In genomic region chr7:1298938-1299885, GRCh38 we compare ENCODE assay signal across 18 cellular contexts.
DNase-seq lines count a peak whose midpoint lies in the region; ATAC-seq, FAIRE-seq and TF ChIP-seq lines count a peak whose summit lies in the region.
"Had no signal": no experiment of that assay in that cellular context is flagged by ENCODE, and none has a peak within 500 bp of the region (broad histone marks: within the 10 kb centered on the region; RNA-seq: fewer than 3 reads in every experiment).

No MANE protein-coding gene starts in this region.

- H3K27me3 ChIP-seq in H1 (replicated peaks in 1 of 4; ENCODE audit: control insufficient read depth in 3 of 4, extremely low read depth in 1 of 4, insufficient read depth in 3 of 4, low read length in 3 of 4) (no peaks in the 10 kb centered on the region), transverse colon (peaks cover 69% of the 10 kb centered on the region)

- H3K9ac ChIP-seq in H1 (replicated peaks in 1 of 4; ENCODE audit: extremely low read depth in 1 of 4, low read depth in 3 of 4, low read length in 3 of 4) = no peak overlapping the region

- POLR2A ChIA-PET in H1 (lab: Charles Lee; ENCODE audit: partially characterized antibody) = no interaction called here

- H4K5ac ChIP-seq in H1 (ENCODE audit: insufficient read length, low read depth, low read length) = no peak overlapping the region

- H4K20me1 ChIP-seq in H1 (replicated peaks in 1 of 2; ENCODE audit: control insufficient read depth in 1 of 2, insufficient read depth in 2 of 2, low read length in 2 of 2) = no peaks in the 10 kb centered on the region

- no peak overlapping the region for H2BK20ac ChIP-seq in H1 (ENCODE audit: low read length)

- 0 out of 2 replicates have a peak overlapping the region, but pooled peaks have one; percentile 10 for H2BK5ac ChIP-seq in H1 (ENCODE audit: low read depth, low read length)

- TF ChIP-seq RAD21 in H1 (IDR thresholded peaks at IDR 0.05 in 1 of 2, conservative IDR thresholded peaks at IDR 0.05 in 1 of 2; ENCODE audit: low read depth in 2 of 2, low read length in 2 of 2) = peak in 1 of 2 experiments; percentile 5; a peak in 1 of 4 replicates

- peaks cover 57% of the 10 kb centered on the region for H3K4me1 Mint-ChIP-seq in nephron progenitor cell
- H3K4me1 Mint-ChIP-seq: B cell had no signal

- H2BK12ac ChIP-seq in H1 (ENCODE audit: low read depth, low read length) = no peak overlapping the region

- H4K91ac ChIP-seq in H1 (replicated peaks; ENCODE audit: insufficient read length, low read length) = no peak overlapping the region

- H3K4me3 ChIP-seq in H1 (ENCODE audit: extremely low read depth in 1 of 4, insufficient read depth in 2 of 4, low read depth in 3 of 4, low read length in 4 of 4) = no peak overlapping the region
- no peak overlapping the region for H3K4me3 ChIP-seq in transverse colon
- H3K4me3 ChIP-seq: GM12878, PC-9 had no signal

- H3K4me3 Mint-ChIP-seq in nephron progenitor cell = no peak overlapping the region
- H3K4me3 Mint-ChIP-seq: B cell had no signal

- no peak overlapping the region for H2BK120ac ChIP-seq in H1 (replicated peaks; ENCODE audit: low read depth, low read length)

- no peak overlapping the region for H3K27ac Mint-ChIP-seq in nephron progenitor cell
- H3K27ac Mint-ChIP-seq: B cell had no signal

- FAIRE-seq in D721Med (lab: Jason Lieb, UNC) (no peak), H1 (lab: Jason Lieb, UNC) (no peak)
- FAIRE-seq: GM12878, GM19239 had no signal

- peaks cover 8% of the 10 kb centered on the region for H3K27me3 Mint-ChIP-seq in nephron progenitor cell (ENCODE audit: low read depth, poor library complexity)

- TF ChIP-seq CTCF in D721Med (IDR thresholded peaks at IDR 0.05; ENCODE audit: insufficient read depth, missing control alignments) (peak; percentile 1), H1 (IDR thresholded peaks at IDR 0.05; ENCODE audit: control extremely low read depth in 1 of 3, insufficient read depth in 1 of 3, low read depth in 1 of 3, low read length in 3 of 3) (no peak), nephron progenitor cell (IDR thresholded peaks at IDR 0.05) (no peak), transverse colon (IDR thresholded peaks at IDR 0.05) (no peak)

- no peaks in the 10 kb centered on the region for H3K79me2 ChIP-seq in H1 (ENCODE audit: control insufficient read depth in 1 of 2, insufficient read depth in 2 of 2, low read length in 2 of 2)

- TF ChIP-seq POLR2A in H1 (IDR thresholded peaks at IDR 0.05; ENCODE audit: control extremely low read depth in 1 of 2, low read depth in 2 of 2, low read length in 2 of 2) (no peak), transverse colon (IDR thresholded peaks at IDR 0.05) (no peak)

- DNase-seq in Right ventricle myocardium inferior (ENCODE audit: missing footprints) (peak; percentile 21), left cardiac atrium (no peak), D721Med (ENCODE audit: insufficient read length, low spot score) (no peak), H1 (ENCODE audit: low read depth in 1 of 2, low spot score in 2 of 2) (peak in 1 of 2 experiments; percentile 48), nephron progenitor cell (peak; percentile 35), transverse colon (no peak), NCI-H748 treated with DMSO at 0.1 percent for 48 hours (lab: John Stamatoyannopoulos, UW) (no peak), DMS79 treated with DMSO at 0.1 percent for 48 hours (lab: John Stamatoyannopoulos, UW) (no peak)
- DNase-seq: DMS53, Karpas-422, NCI-H1105 treated with DMSO at 0.1 percent for 48 hours, NCI-H1930, NCI-H526, PC-9, SHP77 had no signal

- H3K36me3 ChIP-seq in H1 (ENCODE audit: control insufficient read depth in 2 of 4, insufficient read depth in 4 of 4, low read length in 3 of 4) (no peaks in the 10 kb centered on the region), transverse colon (no peaks in the 10 kb centered on the region)

- H2BK15ac ChIP-seq in H1 (ENCODE audit: low read length) = no peak overlapping the region

- H3K23me2 ChIP-seq in H1 (ENCODE audit: low read depth, low read length) = peaks cover 7% of the 10 kb centered on the region; the same call in 1 of the 2 replicates

- no peak overlapping the region for H2AFZ ChIP-seq in H1 (ENCODE audit: low read length)
- H2AFZ ChIP-seq: PC-9 had no signal

- no peak overlapping the region for H3K56ac ChIP-seq in H1 (replicated peaks; ENCODE audit: insufficient read length, low read depth, low read length)

- H3K27ac ChIP-seq in H1 (ENCODE audit: low read depth, low read length) (no peak overlapping the region), transverse colon (no peak overlapping the region)
- H3K27ac ChIP-seq: PC-9 had no signal

- ATAC-seq in Right ventricle myocardium inferior (no peak), left cardiac atrium (no peak)
- ATAC-seq: GM12878 had no signal

- no peaks in the 10 kb centered on the region for H3K36me3 Mint-ChIP-seq in nephron progenitor cell (ENCODE audit: low read depth)

- CTCF ChIA-PET in H1 (lab: Charles Lee; ENCODE audit: partially characterized antibody) = interaction anchor here (0.6 to 1.7 kb wide), 8 partner anchors 9 to 1128 kb away, joined by 3 to 6 read pairs (median 4); no protein-coding TSS in a partner anchor

- WGBS in H1 (ENCODE audit: extremely low coverage in 1 of 2, insufficient coverage in 1 of 2, insufficient read length in 1 of 2, insufficient replicate concordance in 2 of 2, low coverage in 1 of 2, low lambda C conversion rate in 2 of 2, missing lambda C conversion rate in 1 of 2), 2 experiments = 84% methylated on average over 30 of the region's 30 CpGs; no CpG with 5 or more reads in 1 of the 2 experiments
- WGBS in transverse colon (ENCODE audit: low coverage in 1 of 2), 2 donors = 62% methylated on average over 27 of the region's 30 CpGs; no CpG with 5 or more reads in 1 of the 2 donors

- no peak overlapping the region for H3K4ac ChIP-seq in H1 (replicated peaks; ENCODE audit: insufficient read length, low read depth, low read length)

- intact Hi-C loops in Right ventricle myocardium inferior (cut with DNase I) = no loop called here
- intact Hi-C loops in left cardiac atrium (cut with DNase I) = no loop called here
- intact Hi-C loops in transverse colon (cut with DNase I; ENCODE audit: low total_unique reads) = no loop called here

- no peaks in the 10 kb centered on the region; a peak in 1 of 7 replicates for H3K4me1 ChIP-seq in H1 (replicated peaks in 1 of 4; ENCODE audit: control insufficient read depth in 3 of 4, insufficient read depth in 4 of 4, low read length in 3 of 4)
- peaks cover 0 to 11% (median 0%) of the 10 kb centered on the region in 4 donors for H3K4me1 ChIP-seq in transverse colon

- TF ChIP-seq EP300 in H1 (IDR thresholded peaks at IDR 0.05; ENCODE audit: borderline replicate concordance in 1 of 2, low read depth in 2 of 2, low read length in 2 of 2) = no peak
- no peak for TF ChIP-seq EP300 in transverse colon (IDR thresholded peaks at IDR 0.05; ENCODE audit: low read depth)

- H3K9me3 Mint-ChIP-seq in nephron progenitor cell = no peaks in the 10 kb centered on the region

- in situ Hi-C loops in transverse colon (cut with MboI; ENCODE audit: low pct_ligation_motif_present in 1 of 4, low pct_unique_long_range_greater_than_20kb in 1 of 4, low sequenced_read_pairs in 3 of 4) = no loop called here

- no peak overlapping the region for H3K18ac ChIP-seq in H1 (ENCODE audit: extremely low read depth, low read length)

- no peak overlapping the region for H3K23ac ChIP-seq in H1 (ENCODE audit: insufficient read length)

- H3K9me3 ChIP-seq in H1 (ENCODE audit: insufficient read depth in 2 of 2, low read depth in 1 of 2, low read length in 1 of 2) = no peaks in the 10 kb centered on the region
- no peaks in the 10 kb centered on the region for H3K9me3 ChIP-seq in transverse colon

- H3K79me1 ChIP-seq in H1 (ENCODE audit: low read depth, low read length) = no peaks in the 10 kb centered on the region

- H2AK5ac ChIP-seq in H1 (ENCODE audit: low read depth, low read length) = no peak overlapping the region

- H3K14ac ChIP-seq in H1 (ENCODE audit: insufficient read length) = no peak overlapping the region

- no peak overlapping the region for H4K8ac ChIP-seq in H1 (ENCODE audit: extremely low read depth, insufficient read depth, low read length)

- H3K4me2 ChIP-seq in H1 (ENCODE audit: insufficient read depth in 1 of 2, low read depth in 2 of 2, low read length in 2 of 2) = no peak overlapping the region
- H3K4me2 ChIP-seq: PC-9 had no signal

TF ChIP-seq in H1, 55 proteins besides CTCF, POLR2A, EP300 and RAD21:
- TF ChIP-seq BRCA1 (IDR thresholded peaks at IDR 0.05; ENCODE audit: low read depth, low read length) = no peak
- TF ChIP-seq SIRT6 (IDR thresholded peaks at IDR 0.05; ENCODE audit: low read length) = no peak
TF ChIP-seq in H1: peak in this region for 0.

Comparison
In these comparisons a context has a peak if more than half of its experiments do, and no peak if none do; other contexts are left out.
1. DNase-seq: peak in Right ventricle myocardium inferior (single experiment) and nephron progenitor cell (single experiment); none in left cardiac atrium (single experiment), D721Med (single experiment), transverse colon (single experiment), NCI-H748 treated with DMSO at 0.1 percent for 48 hours (single experiment) and DMS79 treated with DMSO at 0.1 percent for 48 hours (single experiment).